Comparison of ENCODE assay signal across 9 cellular contexts in the genomic region with DNA sequence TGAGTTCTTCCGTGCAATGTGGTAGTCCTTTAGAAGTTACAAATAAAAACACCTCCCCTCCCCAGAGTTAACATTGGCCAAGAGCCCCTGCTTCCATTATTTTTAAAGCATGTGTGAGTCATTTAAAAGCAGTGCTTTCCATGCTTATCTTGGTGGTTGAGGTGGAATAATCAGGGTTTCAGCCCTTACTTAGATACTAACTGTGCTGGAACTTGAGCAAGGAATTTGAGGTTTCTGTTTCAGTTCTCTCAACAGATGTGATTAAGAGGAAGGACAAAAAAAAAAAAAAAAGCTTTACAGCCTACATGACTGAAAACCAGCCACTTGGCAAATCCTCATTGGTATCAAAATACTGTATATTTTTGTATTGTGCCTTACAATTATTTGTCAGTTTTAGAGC.
DNase-seq lines count a peak whose midpoint lies in the region; ATAC-seq and TF ChIP-seq lines count a peak whose summit lies in the region.
"Had no signal": no experiment of that assay in that cellular context is flagged by ENCODE, and none has a peak within 500 bp of the region (broad histone marks: within the 10 kb centered on the region; RNA-seq: fewer than 3 reads in every experiment).

No MANE protein-coding gene starts in this region.

- 0% methylated on average over 1 of the region's 1 CpG for WGBS in body of pancreas, 2 donors
- WGBS in upper lobe of left lung, 2 donors = 0% methylated on average over 1 of the region's 1 CpG

- H3K4me1 ChIP-seq in Loucy (ENCODE audit: insufficient read depth, low read length, poor library complexity, severe bottlenecking) (peaks cover 3% of the 10 kb centered on the region), body of pancreas (peaks cover 21% of the 10 kb centered on the region), upper lobe of left lung (peaks cover 0 to 19% (median 13%) of the 10 kb centered on the region in 4 donors)

- peak; percentile 66 for ATAC-seq in body of pancreas
- peak in 1 of 2 donors; percentile 40 for ATAC-seq in upper lobe of left lung (ENCODE audit: low FRiP score in 2 of 2)
- ATAC-seq in activated T-cell treated with anti-CD3 and anti-CD28 coated beads, Interleukin-2, amount 50 U/mL, for 72 hours (replicated peaks in 1 of 2) = no peak

- TF ChIP-seq EP300 in upper lobe of left lung (IDR thresholded peaks at IDR 0.05) = no peak

- intact Hi-C loops in body of pancreas (cut with DNase I) = loop anchor here (10.0 kb wide), 1 partner anchor 56 kb away; no protein-coding TSS in a partner anchor
- intact Hi-C loops in activated T-helper 1 cell treated with anti-CD3 and anti-CD28 coated beads, Interleukin-12 subunit alpha, Interleukin-12 subunit beta, Interleukin-2, Interleukin-4 antibody, amounts not matched to agents 30 ng/mL and 10 ng/mL and 1 ng/mL, durations not matched to agents 14 hours and 24 hours and 36 hours (cut with micrococcal nuclease) = no loop called here

- H3K36me3 Mint-ChIP-seq in activated T-helper 1 cell treated with anti-CD3 and anti-CD28 coated beads, Interleukin-12 subunit alpha, Interleukin-12 subunit beta, Interleukin-2, Interleukin-4 antibody, amounts not matched to agents 30 ng/mL and 10 ng/mL and 1 ng/mL, durations not matched to agents 14 hours and 24 hours and 36 hours (ENCODE audit: low read depth) = no peaks in the 10 kb centered on the region
- no peaks in the 10 kb centered on the region for H3K36me3 Mint-ChIP-seq in activated T-cell treated with anti-CD3 and anti-CD28 coated beads, Interleukin-2, amount 50 U/mL, for 72 hours (ENCODE audit: insufficient read depth in 2 of 2)

- no peaks in the 10 kb centered on the region for H3K9me3 ChIP-seq in Loucy (ENCODE audit: insufficient read depth, low read depth, low read length)
- no peaks in the 10 kb centered on the region for H3K9me3 ChIP-seq in body of pancreas
- no peaks in the 10 kb centered on the region for H3K9me3 ChIP-seq in upper lobe of left lung

- H4K20me1 ChIP-seq in Loucy (ENCODE audit: insufficient read depth, low read length, poor library complexity, severe bottlenecking) = no peaks in the 10 kb centered on the region

- H3K9me3 Mint-ChIP-seq in activated T-helper 1 cell treated with anti-CD3 and anti-CD28 coated beads, Interleukin-12 subunit alpha, Interleukin-12 subunit beta, Interleukin-2, Interleukin-4 antibody, amounts not matched to agents 30 ng/mL and 10 ng/mL and 1 ng/mL, durations not matched to agents 14 hours and 24 hours and 36 hours = no peaks in the 10 kb centered on the region
- H3K9me3 Mint-ChIP-seq in activated T-cell treated with anti-CD3 and anti-CD28 coated beads, Interleukin-2, amount 50 U/mL, for 72 hours = no peaks in the 10 kb centered on the region
- H3K9me3 Mint-ChIP-seq: nephron progenitor cell had no signal

- 0 out of 2 replicates have a peak overlapping the region, but pooled peaks have one; percentile 37 for H2AFZ ChIP-seq in Loucy (ENCODE audit: low read length)

- TF ChIP-seq CTCF in Loucy (conservative IDR thresholded peaks at IDR 0.05; ENCODE audit: low read length) (no peak), body of pancreas (IDR thresholded peaks at IDR 0.05) (no peak), upper lobe of left lung (IDR thresholded peaks at IDR 0.05) (no peak)

- H3K4me3 ChIP-seq in Loucy (ENCODE audit: low read length, poor library complexity, severe bottlenecking) = no peak overlapping the region
- H3K4me3 ChIP-seq in body of pancreas = no peak overlapping the region
- no peak overlapping the region for H3K4me3 ChIP-seq in upper lobe of left lung

- H3F3A ChIP-seq in Loucy (ENCODE audit: low read depth) = no peaks in the 10 kb centered on the region

- H3K4me2 ChIP-seq in Loucy (ENCODE audit: low read depth, low read length, poor library complexity, severe bottlenecking) = no peak overlapping the region

- no peak for DNase-seq in body of pancreas
- peak; percentile 89 for DNase-seq in kidney tubule cell (ENCODE audit: low spot score)
- DNase-seq in upper lobe of left lung = no peak
- DNase-seq in activated T-helper 1 cell treated with anti-CD3 and anti-CD28 coated beads, Interleukin-12 subunit alpha, Interleukin-12 subunit beta, Interleukin-2, Interleukin-4 antibody, amounts not matched to agents 30 ng/mL and 10 ng/mL and 1 ng/mL, durations not matched to agents 14 hours and 24 hours and 36 hours (ENCODE audit: low spot score) = no peak
- DNase-seq in T-helper 2 cell = no peak
- no peak for DNase-seq in activated T-cell treated with anti-CD3 and anti-CD28 coated beads, Interleukin-2, amount 50 U/mL, for 72 hours
- DNase-seq: NCI-H1694, nephron progenitor cell had no signal

- H3K27ac Mint-ChIP-seq in activated T-helper 1 cell treated with anti-CD3 and anti-CD28 coated beads, Interleukin-12 subunit alpha, Interleukin-12 subunit beta, Interleukin-2, Interleukin-4 antibody, amounts not matched to agents 30 ng/mL and 10 ng/mL and 1 ng/mL, durations not matched to agents 14 hours and 24 hours and 36 hours = no peak overlapping the region
- H3K27ac Mint-ChIP-seq in activated T-cell treated with anti-CD3 and anti-CD28 coated beads, Interleukin-2, amount 50 U/mL, for 72 hours = no peak overlapping the region
- H3K27ac Mint-ChIP-seq: nephron progenitor cell had no signal

- H3K36me3 ChIP-seq in Loucy (ENCODE audit: insufficient read depth, low read length) (no peaks in the 10 kb centered on the region), body of pancreas (replicated peaks in 1 of 2; ENCODE audit: insufficient read depth in 1 of 2, low read depth in 2 of 2) (peaks cover 0 to 2% of the 10 kb centered on the region in 2 donors), upper lobe of left lung (peaks cover 0 to 3% (median 0%) of the 10 kb centered on the region in 4 donors)

- H3K27me3 ChIP-seq in Loucy (ENCODE audit: insufficient read depth, low read length, poor library complexity, severe bottlenecking) (no peaks in the 10 kb centered on the region), body of pancreas (no peaks in the 10 kb centered on the region), upper lobe of left lung (no peaks in the 10 kb centered on the region)

- no peaks in the 10 kb centered on the region for H3K79me2 ChIP-seq in Loucy (ENCODE audit: insufficient read depth, low read length)

- H3K4me1 Mint-ChIP-seq in activated T-helper 1 cell treated with anti-CD3 and anti-CD28 coated beads, Interleukin-12 subunit alpha, Interleukin-12 subunit beta, Interleukin-2, Interleukin-4 antibody, amounts not matched to agents 30 ng/mL and 10 ng/mL and 1 ng/mL, durations not matched to agents 14 hours and 24 hours and 36 hours (ENCODE audit: low read depth) = no peaks in the 10 kb centered on the region
- H3K4me1 Mint-ChIP-seq in activated T-cell treated with anti-CD3 and anti-CD28 coated beads, Interleukin-2, amount 50 U/mL, for 72 hours (ENCODE audit: low read depth) = no peaks in the 10 kb centered on the region

- H3K4me3 Mint-ChIP-seq in activated T-helper 1 cell treated with anti-CD3 and anti-CD28 coated beads, Interleukin-12 subunit alpha, Interleukin-12 subunit beta, Interleukin-2, Interleukin-4 antibody, amounts not matched to agents 30 ng/mL and 10 ng/mL and 1 ng/mL, durations not matched to agents 14 hours and 24 hours and 36 hours = no peak overlapping the region
- no peak overlapping the region for H3K4me3 Mint-ChIP-seq in activated T-cell treated with anti-CD3 and anti-CD28 coated beads, Interleukin-2, amount 50 U/mL, for 72 hours
- H3K4me3 Mint-ChIP-seq: nephron progenitor cell had no signal

- no peaks in the 10 kb centered on the region for H3K9me2 ChIP-seq in Loucy (replicated peaks; ENCODE audit: low read depth, low read length)

- H3K9ac ChIP-seq in Loucy (ENCODE audit: low read depth, low read length, poor library complexity, severe bottlenecking) = no peak overlapping the region

- TF ChIP-seq POLR2A in body of pancreas (IDR thresholded peaks at IDR 0.05) (no peak), upper lobe of left lung (IDR thresholded peaks at IDR 0.05) (no peak)

- peaks cover 2% of the 10 kb centered on the region for H3K27me3 Mint-ChIP-seq in activated T-helper 1 cell treated with anti-CD3 and anti-CD28 coated beads, Interleukin-12 subunit alpha, Interleukin-12 subunit beta, Interleukin-2, Interleukin-4 antibody, amounts not matched to agents 30 ng/mL and 10 ng/mL and 1 ng/mL, durations not matched to agents 14 hours and 24 hours and 36 hours (ENCODE audit: insufficient read depth)
- H3K27me3 Mint-ChIP-seq in activated T-cell treated with anti-CD3 and anti-CD28 coated beads, Interleukin-2, amount 50 U/mL, for 72 hours (ENCODE audit: low read depth) = no peaks in the 10 kb centered on the region

- H3K27ac ChIP-seq in body of pancreas (peak overlapping the region; percentile 20 to 67 (median 30)), upper lobe of left lung (peak overlapping the region in 3 of 4 donors; percentile 19 to 38 (median 34))
